In genomic region chr11:119092880-119093665, GRCh38 we compare ENCODE assay signal across 1 cellular context.
TF ChIP-seq lines count a peak whose summit lies in the region.

No MANE protein-coding gene starts in this region.

TF ChIP-seq in H1, 55 proteins besides CTCF, POLR2A, EP300 and RAD21:
- TF ChIP-seq SP4 (IDR thresholded peaks at IDR 0.05; ENCODE audit: low read length) = peak; percentile 48; the same call in 1 of the 2 replicates
- no peak for TF ChIP-seq RXRA (IDR thresholded peaks at IDR 0.05; ENCODE audit: insufficient read depth, low read depth, low read length)
- no peak for TF ChIP-seq HDAC2 (IDR thresholded peaks at IDR 0.05; ENCODE audit: borderline replicate concordance in 1 of 2, low read depth in 2 of 2, low read length in 2 of 2)
- TF ChIP-seq FOSL1 (IDR thresholded peaks at IDR 0.05; ENCODE audit: insufficient read depth, low read depth, low read length) = no peak
- no peak for TF ChIP-seq CHD1 (IDR thresholded peaks at IDR 0.05; ENCODE audit: low read depth, low read length)
